In the genomic region with DNA sequence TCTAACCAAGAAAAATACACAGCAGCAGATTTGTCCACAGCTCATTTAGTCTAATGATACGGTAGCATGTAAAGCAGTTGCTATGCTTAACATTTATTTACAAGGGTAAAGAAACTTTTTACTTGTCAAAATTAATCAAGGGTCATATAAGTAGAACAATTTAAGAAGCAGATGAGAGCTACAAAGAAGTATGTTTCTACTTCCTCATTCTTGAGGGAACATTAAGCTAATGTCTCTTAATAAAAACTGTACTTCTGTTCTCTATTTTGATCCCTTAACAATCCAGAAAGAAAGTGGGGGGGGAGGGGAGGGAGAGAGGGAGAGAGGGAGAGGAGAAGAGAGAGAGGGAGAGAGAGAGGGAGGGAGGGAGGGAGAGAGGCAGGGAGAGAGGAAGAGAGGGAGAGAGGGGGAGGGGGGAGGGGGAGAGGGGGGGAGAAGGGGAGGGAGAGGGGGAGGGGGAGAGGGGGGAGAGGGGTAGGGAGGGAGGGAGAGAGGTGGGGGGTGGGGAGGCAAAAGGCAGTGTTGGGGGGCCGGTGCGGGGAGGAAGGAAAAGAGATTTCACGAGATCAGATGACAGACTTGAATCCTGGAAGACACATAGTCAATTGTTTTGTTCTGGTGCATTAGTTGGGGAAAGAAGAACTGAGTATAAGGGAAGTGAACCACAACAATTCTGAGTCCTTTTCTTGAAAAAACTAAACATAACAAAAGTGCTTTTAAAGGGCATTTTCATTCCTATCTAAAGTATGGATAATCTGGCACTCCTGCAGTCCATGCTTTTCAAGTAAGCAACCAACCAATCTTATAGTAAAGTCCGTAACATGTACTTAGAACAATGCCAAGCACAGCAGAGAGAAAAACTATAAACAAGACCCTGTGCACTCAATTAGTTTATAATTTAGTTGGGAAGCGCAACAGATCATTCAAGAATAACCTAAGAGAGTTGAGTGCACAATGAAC, we compare ENCODE assay signal across 1 cellular context.
TF ChIP-seq lines count a peak whose summit lies in the region.

No MANE protein-coding gene starts in this region.

TF ChIP-seq in K562, 482 proteins besides CTCF, POLR2A, EP300 and RAD21:
- TF ChIP-seq ZBTB11 (CRISPR knock-in tag; IDR thresholded peaks at IDR 0.05) (no peak), PCBP1 (IDR thresholded peaks at IDR 0.05; ENCODE audit: low read depth, low read length, poor library complexity, severe bottlenecking) (peak; percentile 89), ZNF583 (CRISPR knock-in tag; IDR thresholded peaks at IDR 0.05) (no peak), SFPQ (IDR thresholded peaks at IDR 0.05; ENCODE audit: low read depth, low read length) (no peak), HNRNPK (IDR thresholded peaks at IDR 0.05; ENCODE audit: low read depth, low read length, poor library complexity, severe bottlenecking) (peak; percentile 78), VEZF1 (CRISPR knock-in tag; IDR thresholded peaks at IDR 0.05) (peak; percentile 45; the same call in 1 of the 2 replicates), CEBPG (CRISPR knock-in tag; IDR thresholded peaks at IDR 0.05) (no peak), CEBPG (tag; conservative IDR thresholded peaks at IDR 0.05 in 1 of 2, IDR thresholded peaks at IDR 0.05 in 1 of 2) (no peak), PCBP2 (IDR thresholded peaks at IDR 0.05; ENCODE audit: low read depth, low read length, poor library complexity, severe bottlenecking) (peak; percentile 98)
